ENCODE assay signal across 1 cellular context in the genomic region with DNA sequence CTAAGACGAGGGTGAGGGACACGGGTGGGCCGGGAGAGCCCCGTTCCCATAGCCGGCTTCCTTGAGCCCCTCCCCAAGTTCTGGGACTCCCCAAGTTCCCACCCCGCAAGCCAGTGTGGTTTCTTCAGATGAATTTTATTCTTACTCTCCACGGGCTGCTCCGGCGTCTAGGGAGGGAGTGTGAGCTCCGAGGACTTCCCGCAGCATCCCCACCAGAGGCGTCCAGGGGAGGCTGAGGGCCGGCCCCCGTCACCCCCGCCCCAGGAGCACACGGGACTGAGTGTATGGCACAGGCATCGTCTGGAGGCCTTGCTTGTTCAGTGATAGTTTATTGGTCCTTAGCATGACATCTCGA.
TF ChIP-seq lines count a peak whose summit lies in the region.

No MANE protein-coding gene starts in this region.

TF ChIP-seq in HepG2, 621 proteins besides CTCF, POLR2A, EP300 and RAD21:
- TF ChIP-seq ZFP82 (CRISPR knock-in tag; IDR thresholded peaks at IDR 0.05; ENCODE audit: borderline replicate concordance) (0 out of 2 replicates have a peak, but pooled peaks have one; percentile 5), KDM5B (CRISPR knock-in tag; IDR thresholded peaks at IDR 0.05; ENCODE audit: borderline replicate concordance) (peak; percentile 35; the same call in 1 of the 2 replicates), ZNF207 (IDR thresholded peaks at IDR 0.05; ENCODE audit: borderline replicate concordance) (no peak), SOX5 (CRISPR knock-in tag; IDR thresholded peaks at IDR 0.05; ENCODE audit: borderline replicate concordance) (no peak), YEATS2 (CRISPR knock-in tag; IDR thresholded peaks at IDR 0.05; ENCODE audit: borderline replicate concordance) (peak; percentile 23; the same call in 1 of the 2 replicates), HIVEP1 (CRISPR knock-in tag; IDR thresholded peaks at IDR 0.05) (0 out of 2 replicates have a peak, but pooled peaks have one; percentile 10), BORCS8-MEF2B (CRISPR knock-in tag; IDR thresholded peaks at IDR 0.05) (no peak), ZSCAN31 (CRISPR knock-in tag; IDR thresholded peaks at IDR 0.05; ENCODE audit: low read depth) (0 out of 2 replicates have a peak, but pooled peaks have one; percentile 16), ZNF605 (CRISPR knock-in tag; IDR thresholded peaks at IDR 0.05) (0 out of 2 replicates have a peak, but pooled peaks have one; percentile 38), ZNF564 (CRISPR knock-in tag; IDR thresholded peaks at IDR 0.05) (0 out of 2 replicates have a peak, but pooled peaks have one; percentile 12)
- TF ChIP-seq, protein P1, sequence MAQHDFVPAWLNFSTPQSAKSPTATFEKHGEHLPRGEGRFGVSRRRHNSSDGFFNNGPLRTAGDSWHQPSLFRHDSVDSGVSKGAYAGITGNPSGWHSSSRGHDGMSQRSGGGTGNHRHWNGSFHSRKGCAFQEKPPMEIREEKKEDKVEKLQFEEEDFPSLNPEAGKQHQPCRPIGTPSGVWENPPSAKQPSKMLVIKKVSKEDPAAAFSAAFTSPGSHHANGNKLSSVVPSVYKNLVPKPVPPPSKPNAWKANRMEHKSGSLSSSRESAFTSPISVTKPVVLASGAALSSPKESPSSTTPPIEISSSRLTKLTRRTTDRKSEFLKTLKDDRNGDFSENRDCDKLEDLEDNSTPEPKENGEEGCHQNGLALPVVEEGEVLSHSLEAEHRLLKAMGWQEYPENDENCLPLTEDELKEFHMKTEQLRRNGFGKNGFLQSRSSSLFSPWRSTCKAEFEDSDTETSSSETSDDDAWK (CRISPR knock-in tag; IDR thresholded peaks at IDR 0.05), result no peak
- TF ChIP-seq, protein P2, sequence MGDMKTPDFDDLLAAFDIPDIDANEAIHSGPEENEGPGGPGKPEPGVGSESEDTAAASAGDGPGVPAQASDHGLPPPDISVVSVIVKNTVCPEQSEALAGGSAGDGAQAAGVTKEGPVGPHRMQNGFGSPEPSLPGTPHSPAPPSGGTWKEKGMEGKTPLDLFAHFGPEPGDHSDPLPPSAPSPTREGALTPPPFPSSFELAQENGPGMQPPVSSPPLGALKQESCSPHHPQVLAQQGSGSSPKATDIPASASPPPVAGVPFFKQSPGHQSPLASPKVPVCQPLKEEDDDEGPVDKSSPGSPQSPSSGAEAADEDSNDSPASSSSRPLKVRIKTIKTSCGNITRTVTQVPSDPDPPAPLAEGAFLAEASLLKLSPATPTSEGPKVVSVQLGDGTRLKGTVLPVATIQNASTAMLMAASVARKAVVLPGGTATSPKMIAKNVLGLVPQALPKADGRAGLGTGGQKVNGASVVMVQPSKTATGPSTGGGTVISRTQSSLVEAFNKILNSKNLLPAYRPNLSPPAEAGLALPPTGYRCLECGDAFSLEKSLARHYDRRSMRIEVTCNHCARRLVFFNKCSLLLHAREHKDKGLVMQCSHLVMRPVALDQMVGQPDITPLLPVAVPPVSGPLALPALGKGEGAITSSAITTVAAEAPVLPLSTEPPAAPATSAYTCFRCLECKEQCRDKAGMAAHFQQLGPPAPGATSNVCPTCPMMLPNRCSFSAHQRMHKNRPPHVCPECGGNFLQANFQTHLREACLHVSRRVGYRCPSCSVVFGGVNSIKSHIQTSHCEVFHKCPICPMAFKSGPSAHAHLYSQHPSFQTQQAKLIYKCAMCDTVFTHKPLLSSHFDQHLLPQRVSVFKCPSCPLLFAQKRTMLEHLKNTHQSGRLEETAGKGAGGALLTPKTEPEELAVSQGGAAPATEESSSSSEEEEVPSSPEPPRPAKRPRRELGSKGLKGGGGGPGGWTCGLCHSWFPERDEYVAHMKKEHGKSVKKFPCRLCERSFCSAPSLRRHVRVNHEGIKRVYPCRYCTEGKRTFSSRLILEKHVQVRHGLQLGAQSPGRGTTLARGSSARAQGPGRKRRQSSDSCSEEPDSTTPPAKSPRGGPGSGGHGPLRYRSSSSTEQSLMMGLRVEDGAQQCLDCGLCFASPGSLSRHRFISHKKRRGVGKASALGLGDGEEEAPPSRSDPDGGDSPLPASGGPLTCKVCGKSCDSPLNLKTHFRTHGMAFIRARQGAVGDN (CRISPR knock-in tag; IDR thresholded peaks at IDR 0.05), result peak; percentile 52
- TF ChIP-seq, protein P3, sequence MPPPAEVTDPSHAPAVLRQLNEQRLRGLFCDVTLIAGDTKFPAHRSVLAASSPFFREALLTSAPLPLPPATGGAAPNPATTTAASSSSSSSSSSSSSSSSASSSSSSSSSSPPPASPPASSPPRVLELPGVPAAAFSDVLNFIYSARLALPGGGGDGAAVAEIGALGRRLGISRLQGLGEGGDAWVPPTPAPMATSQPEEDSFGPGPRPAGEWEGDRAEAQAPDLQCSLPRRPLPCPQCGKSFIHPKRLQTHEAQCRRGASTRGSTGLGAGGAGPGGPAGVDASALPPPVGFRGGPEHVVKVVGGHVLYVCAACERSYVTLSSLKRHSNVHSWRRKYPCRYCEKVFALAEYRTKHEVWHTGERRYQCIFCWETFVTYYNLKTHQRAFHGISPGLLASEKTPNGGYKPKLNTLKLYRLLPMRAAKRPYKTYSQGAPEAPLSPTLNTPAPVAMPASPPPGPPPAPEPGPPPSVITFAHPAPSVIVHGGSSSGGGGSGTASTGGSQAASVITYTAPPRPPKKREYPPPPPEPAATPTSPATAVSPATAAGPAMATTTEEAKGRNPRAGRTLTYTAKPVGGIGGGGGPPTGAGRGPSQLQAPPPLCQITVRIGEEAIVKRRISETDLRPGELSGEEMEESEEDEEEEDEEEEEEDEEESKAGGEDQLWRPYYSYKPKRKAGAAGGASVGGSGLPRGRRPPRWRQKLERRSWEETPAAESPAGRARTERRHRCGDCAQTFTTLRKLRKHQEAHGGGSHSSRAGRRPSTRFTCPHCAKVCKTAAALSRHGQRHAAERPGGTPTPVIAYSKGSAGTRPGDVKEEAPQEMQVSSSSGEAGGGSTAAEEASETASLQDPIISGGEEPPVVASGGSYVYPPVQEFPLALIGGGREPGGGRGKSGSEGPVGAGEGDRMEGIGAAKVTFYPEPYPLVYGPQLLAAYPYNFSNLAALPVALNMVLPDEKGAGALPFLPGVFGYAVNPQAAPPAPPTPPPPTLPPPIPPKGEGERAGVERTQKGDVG (CRISPR knock-in tag; IDR thresholded peaks at IDR 0.05; ENCODE audit: borderline replicate concordance), result peak; percentile 9; the same call in 1 of the 2 replicates
